In genomic region chr18:27605107-27605834, GRCh38 we compare ENCODE assay signal across 8 cellular contexts.
DNase-seq lines count a peak whose midpoint lies in the region; ATAC-seq and TF ChIP-seq lines count a peak whose summit lies in the region.

No MANE protein-coding gene starts in this region.

- DNase-seq in C1 segment of cervical spinal cord (lab: John Stamatoyannopoulos, UW) (peak in 8 of 14 donors; percentile 3 to 37 (median 24)), NCI-H187 treated with DMSO at 0.1 percent for 48 hours (lab: John Stamatoyannopoulos, UW) (peak; percentile 36), fibroblast of the conjunctiva (ENCODE audit: low read depth) (peak; percentile 56), neural progenitor cell (ENCODE audit: low spot score) (peak; percentile 88)
- peak; percentile 7 for DNase-seq in T-helper 2 cell treated with Interferon-gamma antibody and Interleukin-4, amounts not matched to agents 5 μg/mL and 100 μg/mL, for 36 hours (ENCODE audit: low spot score)
- DNase-seq in activated T-helper 2 cell treated with anti-CD3 and anti-CD28 coated beads, Interferon-gamma antibody, Interleukin-2, Interleukin-4, amounts not matched to agents 10 μg/mL and 5 μg/mL and 100 μg/mL, durations not matched to agents 14 hours and 24 hours and 36 hours (ENCODE audit: low spot score): no peak

- no peak overlapping the region for H3K27ac ChIP-seq in neural progenitor cell

- peaks cover 3% of the 10 kb centered on the region for H3F3A ChIP-seq in neural progenitor cell (ENCODE audit: low read depth)

- H3K9ac ChIP-seq in neural progenitor cell: no peak overlapping the region

- no peaks in the 10 kb centered on the region for H3K27me3 ChIP-seq in neural progenitor cell

- no peaks in the 10 kb centered on the region for H3K9me3 ChIP-seq in neural progenitor cell (ENCODE audit: low read depth)

- H3K4me3 Mint-ChIP-seq in T-helper 2 cell treated with Interferon-gamma antibody and Interleukin-4, amounts not matched to agents 5 μg/mL and 100 μg/mL, for 36 hours: no peak overlapping the region
- H3K4me3 Mint-ChIP-seq in neural progenitor cell: no peak overlapping the region
- H3K4me3 Mint-ChIP-seq in activated T-helper 2 cell treated with anti-CD3 and anti-CD28 coated beads, Interferon-gamma antibody, Interleukin-2, Interleukin-4, amounts not matched to agents 10 μg/mL and 5 μg/mL and 100 μg/mL, durations not matched to agents 14 hours and 24 hours and 36 hours (ENCODE audit: low read depth): no peak overlapping the region

- H3K36me3 ChIP-seq in neural progenitor cell: no peaks in the 10 kb centered on the region

- no peak overlapping the region for H3K4me2 ChIP-seq in neural progenitor cell

- no peaks in the 10 kb centered on the region for H3K27me3 Mint-ChIP-seq in T-helper 2 cell treated with Interferon-gamma antibody and Interleukin-4, amounts not matched to agents 5 μg/mL and 100 μg/mL, for 36 hours (ENCODE audit: low read depth)
- H3K27me3 Mint-ChIP-seq in neural progenitor cell (ENCODE audit: insufficient read depth, low read depth): peaks cover 9% of the 10 kb centered on the region
- H3K27me3 Mint-ChIP-seq in activated T-helper 2 cell treated with anti-CD3 and anti-CD28 coated beads, Interferon-gamma antibody, Interleukin-2, Interleukin-4, amounts not matched to agents 10 μg/mL and 5 μg/mL and 100 μg/mL, durations not matched to agents 14 hours and 24 hours and 36 hours (ENCODE audit: low read depth): no peaks in the 10 kb centered on the region

- H3K36me3 Mint-ChIP-seq in T-helper 2 cell treated with Interferon-gamma antibody and Interleukin-4, amounts not matched to agents 5 μg/mL and 100 μg/mL, for 36 hours (ENCODE audit: low read depth): no peaks in the 10 kb centered on the region
- peaks cover 14% of the 10 kb centered on the region for H3K36me3 Mint-ChIP-seq in neural progenitor cell
- no peaks in the 10 kb centered on the region for H3K36me3 Mint-ChIP-seq in activated T-helper 2 cell treated with anti-CD3 and anti-CD28 coated beads, Interferon-gamma antibody, Interleukin-2, Interleukin-4, amounts not matched to agents 10 μg/mL and 5 μg/mL and 100 μg/mL, durations not matched to agents 14 hours and 24 hours and 36 hours (ENCODE audit: low read depth)

- peaks cover 8% of the 10 kb centered on the region for H3K4me1 ChIP-seq in neural progenitor cell

- no peak overlapping the region for H3K27ac Mint-ChIP-seq in T-helper 2 cell treated with Interferon-gamma antibody and Interleukin-4, amounts not matched to agents 5 μg/mL and 100 μg/mL, for 36 hours
- peak overlapping the region; percentile 55 for H3K27ac Mint-ChIP-seq in neural progenitor cell
- no peak overlapping the region for H3K27ac Mint-ChIP-seq in activated T-helper 2 cell treated with anti-CD3 and anti-CD28 coated beads, Interferon-gamma antibody, Interleukin-2, Interleukin-4, amounts not matched to agents 10 μg/mL and 5 μg/mL and 100 μg/mL, durations not matched to agents 14 hours and 24 hours and 36 hours

- no peaks in the 10 kb centered on the region for H3K4me1 Mint-ChIP-seq in T-helper 2 cell treated with Interferon-gamma antibody and Interleukin-4, amounts not matched to agents 5 μg/mL and 100 μg/mL, for 36 hours (ENCODE audit: low read depth)
- peaks cover 21% of the 10 kb centered on the region for H3K4me1 Mint-ChIP-seq in neural progenitor cell
- H3K4me1 Mint-ChIP-seq in activated T-helper 2 cell treated with anti-CD3 and anti-CD28 coated beads, Interferon-gamma antibody, Interleukin-2, Interleukin-4, amounts not matched to agents 10 μg/mL and 5 μg/mL and 100 μg/mL, durations not matched to agents 14 hours and 24 hours and 36 hours (ENCODE audit: low read depth): no peaks in the 10 kb centered on the region

- no peaks in the 10 kb centered on the region for H3K79me2 ChIP-seq in neural progenitor cell (ENCODE audit: low read depth)

- H3K9me3 Mint-ChIP-seq in T-helper 2 cell treated with Interferon-gamma antibody and Interleukin-4, amounts not matched to agents 5 μg/mL and 100 μg/mL, for 36 hours: no peaks in the 10 kb centered on the region
- H3K9me3 Mint-ChIP-seq in neural progenitor cell: peaks cover 17% of the 10 kb centered on the region
- no peaks in the 10 kb centered on the region for H3K9me3 Mint-ChIP-seq in activated T-helper 2 cell treated with anti-CD3 and anti-CD28 coated beads, Interferon-gamma antibody, Interleukin-2, Interleukin-4, amounts not matched to agents 10 μg/mL and 5 μg/mL and 100 μg/mL, durations not matched to agents 14 hours and 24 hours and 36 hours

- ATAC-seq in GM18511 (IDR thresholded peaks at IDR 0.05; ENCODE audit: unreplicated experiment) (peak; percentile 90), HG03045 (IDR thresholded peaks at IDR 0.05; ENCODE audit: unreplicated experiment) (peak; percentile 85)

- no peak overlapping the region for H3K4me3 ChIP-seq in neural progenitor cell

- intact Hi-C loops in activated T-helper 2 cell treated with anti-CD3 and anti-CD28 coated beads, Interferon-gamma antibody, Interleukin-2, Interleukin-4, amounts not matched to agents 10 μg/mL and 5 μg/mL and 100 μg/mL, durations not matched to agents 14 hours and 24 hours and 36 hours (cut with micrococcal nuclease): no loop called here

- peak overlapping the region; percentile 58 for H2AFZ ChIP-seq in neural progenitor cell (replicated peaks)

- no peaks in the 10 kb centered on the region for H4K20me1 ChIP-seq in neural progenitor cell (ENCODE audit: low read depth)

- TF ChIP-seq CTCF in neural progenitor cell (IDR thresholded peaks at IDR 0.05): peak; percentile 89
